Comparison of ENCODE assay signal across 1 cellular context in the genomic region with DNA sequence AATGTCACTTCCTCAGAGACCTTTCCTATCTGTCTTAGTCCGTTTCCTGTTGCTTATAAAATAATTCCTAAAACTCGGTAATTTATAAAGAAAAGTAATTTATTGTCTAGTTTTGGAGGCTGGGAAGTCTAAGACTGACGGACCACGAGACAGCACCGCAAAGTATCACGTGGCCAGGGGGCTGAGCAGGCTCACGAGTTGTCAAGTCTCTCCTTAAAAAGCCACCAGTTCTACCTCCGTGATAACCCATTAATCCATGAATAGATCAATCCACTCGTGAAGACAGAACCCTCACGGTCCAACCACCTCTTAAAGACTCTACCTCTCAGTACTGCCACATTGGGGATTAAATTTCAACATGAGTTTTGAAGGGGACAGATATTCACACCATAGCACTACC.
TF ChIP-seq lines count a peak whose summit lies in the region.

No MANE protein-coding gene starts in this region.

TF ChIP-seq in GM12878, 131 proteins besides CTCF, POLR2A, EP300 and RAD21 (continued from another document and continues in another):
- TF ChIP-seq, protein P1, sequence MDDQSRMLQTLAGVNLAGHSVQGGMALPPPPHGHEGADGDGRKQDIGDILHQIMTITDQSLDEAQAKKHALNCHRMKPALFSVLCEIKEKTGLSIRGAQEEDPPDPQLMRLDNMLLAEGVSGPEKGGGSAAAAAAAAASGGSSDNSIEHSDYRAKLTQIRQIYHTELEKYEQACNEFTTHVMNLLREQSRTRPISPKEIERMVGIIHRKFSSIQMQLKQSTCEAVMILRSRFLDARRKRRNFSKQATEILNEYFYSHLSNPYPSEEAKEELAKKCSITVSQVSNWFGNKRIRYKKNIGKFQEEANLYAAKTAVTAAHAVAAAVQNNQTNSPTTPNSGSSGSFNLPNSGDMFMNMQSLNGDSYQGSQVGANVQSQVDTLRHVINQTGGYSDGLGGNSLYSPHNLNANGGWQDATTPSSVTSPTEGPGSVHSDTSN (IDR thresholded peaks at IDR 0.05; ENCODE audit: insufficient replicate concordance, low read depth, low read length) = no peak
- no peak for TF ChIP-seq RBBP5 (conservative IDR thresholded peaks at IDR 0.05)
- no peak for TF ChIP-seq CHD2 (IDR thresholded peaks at IDR 0.05; ENCODE audit: borderline replicate concordance, low read depth, low read length)
- TF ChIP-seq TARDBP (IDR thresholded peaks at IDR 0.05; ENCODE audit: borderline replicate concordance) = no peak
- peak; percentile 45 to 56; a peak in 2 of 4 replicates for TF ChIP-seq BHLHE40 (IDR thresholded peaks at IDR 0.05; ENCODE audit: borderline replicate concordance in 1 of 2, low read depth in 2 of 2, low read length in 1 of 2)
- no peak for TF ChIP-seq TCF12 (IDR thresholded peaks at IDR 0.05; ENCODE audit: low read depth, low read length)
- no peak for TF ChIP-seq TAF1 (IDR thresholded peaks at IDR 0.05; ENCODE audit: borderline replicate concordance, low read depth, low read length)
- TF ChIP-seq USF2 (IDR thresholded peaks at IDR 0.05; ENCODE audit: borderline replicate concordance, low read depth, low read length) = peak; percentile 65
- no peak for TF ChIP-seq WRNIP1 (IDR thresholded peaks at IDR 0.05; ENCODE audit: borderline replicate concordance, low read depth, low read length)
- TF ChIP-seq STAT1 (conservative IDR thresholded peaks at IDR 0.05) = no peak
- no peak for TF ChIP-seq SIX5 (IDR thresholded peaks at IDR 0.05; ENCODE audit: low read depth, low read length, severe bottlenecking)
- TF ChIP-seq SMC3 (IDR thresholded peaks at IDR 0.05; ENCODE audit: borderline replicate concordance, low read length) = no peak
- TF ChIP-seq YY1 (IDR thresholded peaks at IDR 0.05; ENCODE audit: low read depth, low read length) = no peak
- TF ChIP-seq SREBF1 (IDR thresholded peaks at IDR 0.05; ENCODE audit: low read length) = no peak
- TF ChIP-seq MYB (IDR thresholded peaks at IDR 0.05; ENCODE audit: borderline replicate concordance, low read depth, low read length) = no peak
- TF ChIP-seq JUNB (IDR thresholded peaks at IDR 0.05) = no peak
- no peak for TF ChIP-seq ELK1 (IDR thresholded peaks at IDR 0.05; ENCODE audit: low read depth, low read length)
- no peak for TF ChIP-seq IKZF2 (IDR thresholded peaks at IDR 0.05)
- peak; percentile 52; the same call in 1 of the 2 replicates for TF ChIP-seq MAX (IDR thresholded peaks at IDR 0.05; ENCODE audit: low read depth, low read length)
- no peak for TF ChIP-seq SP1 (IDR thresholded peaks at IDR 0.05; ENCODE audit: low read depth, low read length)
- peak; percentile 74 for TF ChIP-seq USF1 (IDR thresholded peaks at IDR 0.05; ENCODE audit: borderline replicate concordance, extremely low read length, insufficient read depth, low read depth, low read length)
- TF ChIP-seq, protein P2, sequence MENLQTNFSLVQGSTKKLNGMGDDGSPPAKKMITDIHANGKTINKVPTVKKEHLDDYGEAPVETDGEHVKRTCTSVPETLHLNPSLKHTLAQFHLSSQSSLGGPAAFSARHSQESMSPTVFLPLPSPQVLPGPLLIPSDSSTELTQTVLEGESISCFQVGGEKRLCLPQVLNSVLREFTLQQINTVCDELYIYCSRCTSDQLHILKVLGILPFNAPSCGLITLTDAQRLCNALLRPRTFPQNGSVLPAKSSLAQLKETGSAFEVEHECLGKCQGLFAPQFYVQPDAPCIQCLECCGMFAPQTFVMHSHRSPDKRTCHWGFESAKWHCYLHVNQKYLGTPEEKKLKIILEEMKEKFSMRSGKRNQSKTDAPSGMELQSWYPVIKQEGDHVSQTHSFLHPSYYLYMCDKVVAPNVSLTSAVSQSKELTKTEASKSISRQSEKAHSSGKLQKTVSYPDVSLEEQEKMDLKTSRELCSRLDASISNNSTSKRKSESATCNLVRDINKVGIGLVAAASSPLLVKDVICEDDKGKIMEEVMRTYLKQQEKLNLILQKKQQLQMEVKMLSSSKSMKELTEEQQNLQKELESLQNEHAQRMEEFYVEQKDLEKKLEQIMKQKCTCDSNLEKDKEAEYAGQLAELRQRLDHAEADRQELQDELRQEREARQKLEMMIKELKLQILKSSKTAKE (IDR thresholded peaks at IDR 0.05; ENCODE audit: low read depth, poor library complexity, severe bottlenecking) = peak; percentile 15
- no peak for TF ChIP-seq CREM (IDR thresholded peaks at IDR 0.05; ENCODE audit: low read depth)
- TF ChIP-seq EGR1 (IDR thresholded peaks at IDR 0.05; ENCODE audit: borderline replicate concordance in 1 of 2, low read depth in 2 of 2, low read length in 2 of 2) = no peak
- TF ChIP-seq IKZF1 (conservative IDR thresholded peaks at IDR 0.05) = no peak
- no peak for TF ChIP-seq ASH2L (IDR thresholded peaks at IDR 0.05; ENCODE audit: borderline replicate concordance, low read depth)
- no peak for TF ChIP-seq MYC (IDR thresholded peaks at IDR 0.05; ENCODE audit: insufficient read depth, insufficient read length, insufficient replicate concordance, low read length, severe bottlenecking)
- TF ChIP-seq PAX5 (IDR thresholded peaks at IDR 0.05; ENCODE audit: borderline replicate concordance, low read depth, low read length) = no peak
- TF ChIP-seq E4F1 (IDR thresholded peaks at IDR 0.05; ENCODE audit: borderline replicate concordance, partially characterized antibody) = no peak
- no peak for TF ChIP-seq SUZ12 (IDR thresholded peaks at IDR 0.05; ENCODE audit: unreplicated experiment)
- TF ChIP-seq ZBED1 (IDR thresholded peaks at IDR 0.05; ENCODE audit: borderline replicate concordance) = no peak
- TF ChIP-seq SMARCA5 (IDR thresholded peaks at IDR 0.05) = no peak
- peak; percentile 95 for TF ChIP-seq RAD51 (IDR thresholded peaks at IDR 0.05)
- no peak for TF ChIP-seq EZH2 (IDR thresholded peaks at IDR 0.05; ENCODE audit: borderline replicate concordance, control insufficient read depth, low read depth, low read length)
- TF ChIP-seq GABPA (IDR thresholded peaks at IDR 0.05; ENCODE audit: low read depth) = no peak
- no peak for TF ChIP-seq CEBPZ (IDR thresholded peaks at IDR 0.05; ENCODE audit: low read depth, low read length)
- no peak for TF ChIP-seq NBN (IDR thresholded peaks at IDR 0.05)
- TF ChIP-seq, protein P3, sequence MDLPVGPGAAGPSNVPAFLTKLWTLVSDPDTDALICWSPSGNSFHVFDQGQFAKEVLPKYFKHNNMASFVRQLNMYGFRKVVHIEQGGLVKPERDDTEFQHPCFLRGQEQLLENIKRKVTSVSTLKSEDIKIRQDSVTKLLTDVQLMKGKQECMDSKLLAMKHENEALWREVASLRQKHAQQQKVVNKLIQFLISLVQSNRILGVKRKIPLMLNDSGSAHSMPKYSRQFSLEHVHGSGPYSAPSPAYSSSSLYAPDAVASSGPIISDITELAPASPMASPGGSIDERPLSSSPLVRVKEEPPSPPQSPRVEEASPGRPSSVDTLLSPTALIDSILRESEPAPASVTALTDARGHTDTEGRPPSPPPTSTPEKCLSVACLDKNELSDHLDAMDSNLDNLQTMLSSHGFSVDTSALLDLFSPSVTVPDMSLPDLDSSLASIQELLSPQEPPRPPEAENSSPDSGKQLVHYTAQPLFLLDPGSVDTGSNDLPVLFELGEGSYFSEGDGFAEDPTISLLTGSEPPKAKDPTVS (IDR thresholded peaks at IDR 0.05; ENCODE audit: low read depth, low read length) = no peak
- no peak for TF ChIP-seq SRF (IDR thresholded peaks at IDR 0.05; ENCODE audit: low read depth in 2 of 2, low read length in 2 of 2)
- 0 out of 2 replicates have a peak, but pooled peaks have one; percentile 18 for TF ChIP-seq ZNF687 (IDR thresholded peaks at IDR 0.05)
- TF ChIP-seq NRF1 (conservative IDR thresholded peaks at IDR 0.05; ENCODE audit: low read depth, low read length) = no peak
- no peak for TF ChIP-seq POLR2AphosphoS2 (IDR thresholded peaks at IDR 0.05; ENCODE audit: low read depth, low read length)
